In the genomic region with DNA sequence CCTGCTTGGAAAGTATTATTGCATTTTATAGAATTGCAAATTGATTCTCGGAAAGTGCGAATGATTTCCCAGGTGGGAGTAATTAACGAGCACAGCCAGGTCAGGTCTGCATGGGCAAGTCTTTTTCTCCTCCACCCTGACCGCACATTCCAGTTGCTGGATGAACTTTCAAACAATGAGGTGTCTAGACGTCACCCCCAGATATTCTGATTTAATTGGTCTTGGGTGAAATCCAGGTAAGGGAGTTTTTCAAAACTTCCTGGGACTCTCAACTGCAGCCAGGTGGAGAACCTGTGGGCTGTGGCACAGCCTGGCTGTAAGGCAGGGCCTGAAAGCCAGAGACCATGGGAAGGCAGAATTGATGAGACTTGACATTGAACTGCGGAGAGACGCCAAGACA, we compare ENCODE assay signal across 33 cellular contexts.
"Had no signal": no experiment of that assay in that cellular context is flagged by ENCODE, and none has a peak within 500 bp of the region (broad histone marks: within the 10 kb centered on the region; RNA-seq: fewer than 3 reads in every experiment).

No MANE protein-coding gene starts in this region.

- H3K4me3 ChIP-seq: adrenal gland, body of pancreas, cardiac muscle cell, colonic mucosa, gastrocnemius medialis, heart left ventricle had no signal

- H3K36me3 Mint-ChIP-seq: activated naive CD4-positive, alpha-beta T cell treated with anti-CD3 and anti-CD28 coated beads, Interleukin-2, amount 50 U/mL, for 24 hours; activated naive CD8-positive, alpha-beta T cell treated with anti-CD3 and anti-CD28 coated beads for 36 hours had no signal

- H3K9me3 Mint-ChIP-seq: activated B cell treated with CpG ODN at 0.5 μM for 24 hours; activated CD8-positive, alpha-beta T cell treated with anti-CD3 and anti-CD28 coated beads for 36 hours; activated naive CD4-positive, alpha-beta T cell treated with anti-CD3 and anti-CD28 coated beads for 36 hours; activated naive CD4-positive, alpha-beta T cell treated with anti-CD3 and anti-CD28 coated beads, Interleukin-2, amount 50 U/mL, for 24 hours; activated naive CD8-positive, alpha-beta T cell treated with anti-CD3 and anti-CD28 coated beads for 36 hours; activated naive CD8-positive, alpha-beta T cell treated with anti-CD3 and anti-CD28 coated beads, Interleukin-2, amount 50 U/mL, for 24 hours; activated T-cell treated with anti-CD3 and anti-CD28 coated beads, Interleukin-2, amount 50 U/mL, for 4 hours; activated T-helper 17 cell treated with anti-CD3 and anti-CD28 coated beads, Interleukin-2, amount 50 U/mL, for 72 hours; T-helper 2 cell treated with Interferon-gamma antibody and Interleukin-4, amounts not matched to agents 5 μg/mL and 100 μg/mL, for 36 hours had no signal

- H3K27ac Mint-ChIP-seq: activated B cell treated with CpG ODN at 0.5 μM for 24 hours; activated CD8-positive, alpha-beta T cell treated with anti-CD3 and anti-CD28 coated beads for 36 hours; activated naive CD4-positive, alpha-beta T cell treated with anti-CD3 and anti-CD28 coated beads for 36 hours; activated naive CD4-positive, alpha-beta T cell treated with anti-CD3 and anti-CD28 coated beads, Interleukin-2, amount 50 U/mL, for 24 hours; activated naive CD8-positive, alpha-beta T cell treated with anti-CD3 and anti-CD28 coated beads for 36 hours; activated naive CD8-positive, alpha-beta T cell treated with anti-CD3 and anti-CD28 coated beads, Interleukin-2, amount 50 U/mL, for 24 hours; activated T-helper 17 cell treated with anti-CD3 and anti-CD28 coated beads, Interleukin-2, amount 50 U/mL, for 72 hours; T-helper 17 cell; T-helper 2 cell treated with Interferon-gamma antibody and Interleukin-4, amounts not matched to agents 5 μg/mL and 100 μg/mL, for 36 hours had no signal

- H3K4me3 Mint-ChIP-seq: activated B cell treated with CpG ODN at 0.5 μM for 24 hours; activated CD8-positive, alpha-beta T cell treated with anti-CD3 and anti-CD28 coated beads for 36 hours; activated naive CD4-positive, alpha-beta T cell treated with anti-CD3 and anti-CD28 coated beads for 36 hours; activated naive CD4-positive, alpha-beta T cell treated with anti-CD3 and anti-CD28 coated beads, Interleukin-2, amount 50 U/mL, for 24 hours; activated naive CD8-positive, alpha-beta T cell treated with anti-CD3 and anti-CD28 coated beads for 36 hours; activated naive CD8-positive, alpha-beta T cell treated with anti-CD3 and anti-CD28 coated beads, Interleukin-2, amount 50 U/mL, for 24 hours; activated T-cell treated with anti-CD3 and anti-CD28 coated beads, Interleukin-2, amount 50 U/mL, for 4 hours; activated T-helper 17 cell treated with anti-CD3 and anti-CD28 coated beads, Interleukin-2, amount 50 U/mL, for 72 hours; T-helper 17 cell; T-helper 2 cell treated with Interferon-gamma antibody and Interleukin-4, amounts not matched to agents 5 μg/mL and 100 μg/mL, for 36 hours had no signal

- H3K4me1 ChIP-seq: adrenal gland, body of pancreas, colonic mucosa, gastrocnemius medialis, heart left ventricle had no signal

- DNase-seq: activated B cell treated with CpG ODN at 0.5 μM for 24 hours; activated CD4-positive, alpha-beta T cell treated with anti-CD3 and anti-CD28 coated beads for 48 hours; activated CD4-positive, alpha-beta T cell treated with anti-CD3 and anti-CD28 coated beads, Interleukin-2, amount 50 U/mL, for 1 hour; activated CD4-positive, alpha-beta T cell treated with anti-CD3 and anti-CD28 coated beads, Interleukin-2, amount 50 U/mL, for 48 hours; activated CD8-positive, alpha-beta memory T cell treated with anti-CD3 and anti-CD28 coated beads for 24 hours; activated CD8-positive, alpha-beta T cell treated with anti-CD3 and anti-CD28 coated beads for 36 hours; activated effector memory CD4-positive, alpha-beta T cell treated with Interleukin-2 at 50 U/mL for 16 hours; activated naive CD4-positive, alpha-beta T cell treated with anti-CD3 and anti-CD28 coated beads for 36 hours; activated naive CD8-positive, alpha-beta T cell treated with anti-CD3 and anti-CD28 coated beads for 36 hours; activated naive CD8-positive, alpha-beta T cell treated with anti-CD3 and anti-CD28 coated beads, Interleukin-2, amount 50 U/mL, for 24 hours; activated T-cell treated with anti-CD3 and anti-CD28 coated beads, Interleukin-2, amount 50 U/mL, for 4 hours; adrenal gland; amygdala; aorta; body of pancreas; central memory CD4-positive, alpha-beta T cell; cerebellar nuclear complex; colonic mucosa; effector CD8-positive, alpha-beta T cell; erythroblast; foreskin fibroblast; gastrocnemius medialis; glutamatergic neuron; heart left ventricle; T-helper 1 cell; T-helper 17 cell; T1000; WERI-Rb-1 had no signal

- H3K9me3 ChIP-seq: adrenal gland, body of pancreas, colonic mucosa, gastrocnemius medialis, heart left ventricle had no signal

- H3K27ac ChIP-seq: adrenal gland, body of pancreas, cardiac muscle cell, colonic mucosa, gastrocnemius medialis, heart left ventricle, WERI-Rb-1 had no signal

- H3K27me3 ChIP-seq: adrenal gland, body of pancreas, cardiac muscle cell, colonic mucosa, gastrocnemius medialis had no signal

- H3K36me3 ChIP-seq: adrenal gland, cardiac muscle cell, colonic mucosa, gastrocnemius medialis, heart left ventricle, WERI-Rb-1 had no signal

- ATAC-seq: activated CD4-positive, CD25-positive, alpha-beta regulatory T cell treated with anti-CD3 and anti-CD28 coated beads, Interleukin-2, amount 50 U/mL, for 24 hours; activated CD8-positive, alpha-beta T cell treated with anti-CD3 and anti-CD28 coated beads for 36 hours; activated naive CD8-positive, alpha-beta T cell treated with anti-CD3 and anti-CD28 coated beads, Interleukin-2, amount 50 U/mL, for 24 hours; activated T-cell treated with anti-CD3 and anti-CD28 coated beads, Interleukin-2, amount 50 U/mL, for 4 hours; activated T-helper 17 cell treated with anti-CD3 and anti-CD28 coated beads, Interleukin-2, amount 50 U/mL, for 72 hours; body of pancreas; gastrocnemius medialis; heart left ventricle; T-helper 17 cell had no signal

- H3K4me1 Mint-ChIP-seq: activated B cell treated with CpG ODN at 0.5 μM for 24 hours; activated naive CD4-positive, alpha-beta T cell treated with anti-CD3 and anti-CD28 coated beads, Interleukin-2, amount 50 U/mL, for 24 hours; activated naive CD8-positive, alpha-beta T cell treated with anti-CD3 and anti-CD28 coated beads for 36 hours; activated naive CD8-positive, alpha-beta T cell treated with anti-CD3 and anti-CD28 coated beads, Interleukin-2, amount 50 U/mL, for 24 hours; activated T-helper 17 cell treated with anti-CD3 and anti-CD28 coated beads, Interleukin-2, amount 50 U/mL, for 72 hours had no signal
